6 cellular contexts compared by ENCODE assay signal in genomic region chr9:17403539-17403938, GRCh38.
"Had no signal": no experiment of that assay in that cellular context is flagged by ENCODE, and none has a peak within 500 bp of the region (broad histone marks: within the 10 kb centered on the region; RNA-seq: fewer than 3 reads in every experiment).

No MANE protein-coding gene starts in this region.

- H3K9ac ChIP-seq: KMS-11 had no signal

- H3K4me3 ChIP-seq: K562 had no signal

- ATAC-seq: K562 had no signal

- DNase-seq: KBM-7, KG1 had no signal

- FAIRE-seq: HTR-8/SVneo, K562 had no signal

- H3K4me2 ChIP-seq: KMS-11 had no signal

- H3K27ac ChIP-seq: HL-60, KMS-11 had no signal
